8 cellular contexts compared by ENCODE assay signal in genomic region chr15:67622110-67622509, GRCh38.
"Had no signal": no experiment of that assay in that cellular context is flagged by ENCODE, and none has a peak within 500 bp of the region (broad histone marks: within the 10 kb centered on the region; RNA-seq: fewer than 3 reads in every experiment).

No MANE protein-coding gene starts in this region.

- ATAC-seq: HepG2 had no signal

- H3K27ac Mint-ChIP-seq: IgD-negative memory B cell had no signal

- DNase-seq: IMR-90, KBM-7, KG1 had no signal

- H3K4me2 ChIP-seq: KMS-11 had no signal

- H3K27ac ChIP-seq: HL-60, KMS-11 had no signal

- H3K9ac ChIP-seq: KMS-11 had no signal

- H3K27me3 Mint-ChIP-seq: IgD-negative memory B cell had no signal

- H3K9me3 Mint-ChIP-seq: IgD-negative memory B cell had no signal

- H3K4me1 Mint-ChIP-seq: IgD-negative memory B cell had no signal

- FAIRE-seq: HepG2, HTR-8/SVneo had no signal
